4 cellular contexts compared by ENCODE assay signal in genomic region chr6:23969344-23969743, GRCh38.
A peak's percentile ranks its signal among the peaks of the same experiment; 100 is the strongest.
TF ChIP-seq lines count a peak whose summit lies in the region.

No MANE protein-coding gene starts in this region.

TF ChIP-seq in HepG2, 621 proteins besides CTCF, POLR2A, EP300 and RAD21:
- TF ChIP-seq MZF1 (CRISPR knock-in tag; IDR thresholded peaks at IDR 0.05; ENCODE audit: borderline replicate concordance) (no peak), MAFK (conservative IDR thresholded peaks at IDR 0.05 in 1 of 2, IDR thresholded peaks at IDR 0.05 in 1 of 2; ENCODE audit: low read length in 2 of 2) (peak; percentile 79 to 88), NFAT5 (CRISPR knock-in tag; IDR thresholded peaks at IDR 0.05) (no peak), ZNF260 (CRISPR knock-in tag; IDR thresholded peaks at IDR 0.05; ENCODE audit: borderline replicate concordance, low read depth) (no peak), MAFF (IDR thresholded peaks at IDR 0.05; ENCODE audit: low read depth, low read length) (peak; percentile 77)

TF ChIP-seq in A549, 52 proteins besides CTCF, POLR2A, EP300 and RAD21:
- TF ChIP-seq MAFK (IDR thresholded peaks at IDR 0.05; ENCODE audit: partially characterized antibody), result peak; percentile 23
- no peak for TF ChIP-seq KDM1A (IDR thresholded peaks at IDR 0.05; ENCODE audit: low read depth)
TF ChIP-seq in A549: peak in this region for 1.

TF ChIP-seq in IMR-90, 13 proteins besides CTCF, POLR2A, EP300 and RAD21:
- TF ChIP-seq MAFK (IDR thresholded peaks at IDR 0.05; ENCODE audit: low read depth, low read length) (peak; percentile 72), CHD1 (IDR thresholded peaks at IDR 0.05; ENCODE audit: low read depth, low read length) (no peak)

TF ChIP-seq in K562, 482 proteins besides CTCF, POLR2A, EP300 and RAD21 (continues in another document):
- TF ChIP-seq NCOA2 (IDR thresholded peaks at IDR 0.05; ENCODE audit: partially characterized antibody in 2 of 2) (no peak), ERF (CRISPR knock-in tag; IDR thresholded peaks at IDR 0.05) (no peak), VEZF1 (CRISPR knock-in tag; IDR thresholded peaks at IDR 0.05) (no peak), ZSCAN32 (CRISPR knock-in tag; IDR thresholded peaks at IDR 0.05) (no peak), CBX2 (IDR thresholded peaks at IDR 0.05; ENCODE audit: insufficient read depth, low read length, poor library complexity, severe bottlenecking) (no peak), ZNF316 (IDR thresholded peaks at IDR 0.05) (peak; percentile 70), CEBPZ (IDR thresholded peaks at IDR 0.05; ENCODE audit: borderline replicate concordance, low read depth, low read length) (no peak), ESRRB (CRISPR knock-in tag; IDR thresholded peaks at IDR 0.05; ENCODE audit: borderline replicate concordance) (no peak), ZNF717 (CRISPR knock-in tag; IDR thresholded peaks at IDR 0.05) (no peak), HMGXB4 (CRISPR knock-in tag; IDR thresholded peaks at IDR 0.05) (no peak), C11orf30 (IDR thresholded peaks at IDR 0.05; ENCODE audit: low read depth) (peak; percentile 53; the same call in 1 of the 2 replicates), ZNF407 (IDR thresholded peaks at IDR 0.05; ENCODE audit: low read depth) (no peak), GATAD2B (IDR thresholded peaks at IDR 0.05; ENCODE audit: borderline replicate concordance) (no peak), MAFF (IDR thresholded peaks at IDR 0.05; ENCODE audit: low read length) (peak; percentile 41), NFIX (CRISPR knock-in tag; IDR thresholded peaks at IDR 0.05; ENCODE audit: low read depth) (no peak), MGA (IDR thresholded peaks at IDR 0.05) (no peak)
